In genomic region chr20:1509237-1509636, GRCh38 we compare ENCODE assay signal across 8 cellular contexts. TPM values are rescaled to one million over a fixed set of nuclear protein-coding genes. Genes with fewer than 3 reads are reported as not detected.
DNase-seq lines count a peak whose midpoint lies in the region; ATAC-seq and TF ChIP-seq lines count a peak whose summit lies in the region.

No MANE protein-coding gene starts in this region.

- H3K4me3 ChIP-seq in GM12875 (ENCODE audit: low read depth, low read length) (no peak overlapping the region), Panc1 (ENCODE audit: low read depth in 2 of 2, low read length in 2 of 2) (no peak overlapping the region)

- BruUV-seq in Panc1 (replicated peaks; lab: Mats Ljungman, UMichigan), result no TSS peak

- H3K36me3 ChIP-seq in Panc1 (ENCODE audit: control insufficient read depth, insufficient read depth, low read length), result no peaks in the 10 kb centered on the region

- intact Hi-C loops in Panc1 (cut with micrococcal nuclease; ENCODE audit: unreplicated experiment), result no loop called here

- no peaks in the 10 kb centered on the region for H3K4me1 ChIP-seq in Panc1 (ENCODE audit: control insufficient read depth, insufficient read depth, low read length)

- H3K9me3 ChIP-seq in Panc1 (ENCODE audit: control insufficient read depth, insufficient read depth, low read depth, low read length), result no peaks in the 10 kb centered on the region

- no peaks in the 10 kb centered on the region for H3K36me3 Mint-ChIP-seq in progenitor cell of endocrine pancreas (ENCODE audit: insufficient read depth)

- peak; percentile 38; the same call in 1 of the 2 replicates for TF ChIP-seq CTCF in GM12875 (IDR thresholded peaks at IDR 0.05; ENCODE audit: borderline replicate concordance, insufficient read depth, low read depth, low read length)
- peak; percentile 73 for TF ChIP-seq CTCF in Panc1 (IDR thresholded peaks at IDR 0.05)
- peak; percentile 27 for TF ChIP-seq CTCF in progenitor cell of endocrine pancreas (IDR thresholded peaks at IDR 0.05; ENCODE audit: unreplicated experiment)

- H3K27me3 ChIP-seq in Panc1 (ENCODE audit: control insufficient read depth, insufficient read depth, low read length), result peaks cover 40% of the 10 kb centered on the region

- no peak overlapping the region for H3K4me3 Mint-ChIP-seq in progenitor cell of endocrine pancreas (ENCODE audit: low read depth)

- H3K27ac Mint-ChIP-seq in progenitor cell of endocrine pancreas, result no peak overlapping the region

- CTCF ChIA-PET in Panc1 (lab: Charles Lee), result interaction anchor here (0.6 to 1.7 kb wide), 3 partner anchors 31 to 761 kb away, joined by 3 to 16 read pairs (median 6); no protein-coding TSS in a partner anchor

- peaks cover 50% of the 10 kb centered on the region for H3K27me3 Mint-ChIP-seq in progenitor cell of endocrine pancreas

- POLR2A ChIA-PET in Panc1 (lab: Charles Lee), result no interaction called here

- H3K4me1 Mint-ChIP-seq in progenitor cell of endocrine pancreas (ENCODE audit: low read depth), result no peaks in the 10 kb centered on the region

- H3K27ac ChIP-seq in Panc1 (ENCODE audit: low read length), result no peak overlapping the region

- ATAC-seq in Panc1 (peak; percentile 86), HG03469 (IDR thresholded peaks at IDR 0.05; ENCODE audit: unreplicated experiment) (no peak)

- in situ Hi-C loops in ACHN (cut with HindIII; ENCODE audit: low pct_ligation_motif_present, low pct_unique_long_range_greater_than_20kb, low sequenced_read_pairs) (no loop called here), Panc1 (cut with HindIII; ENCODE audit: low pct_unique_long_range_greater_than_20kb, low sequenced_read_pairs) (no loop called here)

- DNase-seq in ACHN, result peak; percentile 57
- DNase-seq in Panc1 (ENCODE audit: low read depth, low spot score), result peak; percentile 12
- peak; percentile 72 for DNase-seq in dermis blood vessel endothelial cell
- DNase-seq in progenitor cell of endocrine pancreas (ENCODE audit: low spot score, unreplicated experiment), result no peak
- DNase-seq in NK-92 (lab: John Stamatoyannopoulos, UW; ENCODE audit: unreplicated experiment), result no peak
- DNase-seq in ureter (ENCODE audit: low spot score), result no peak

- H3K9me3 Mint-ChIP-seq in progenitor cell of endocrine pancreas (ENCODE audit: low read depth), result no peaks in the 10 kb centered on the region

RNA-seq across cellular contexts. Expression of gene SIRPB2, which starts 18.0 kb away (rescaled TPM):
- total RNA-seq in Panc1 (2021; ENCODE audit: unreplicated experiment), result not detected
- not detected for polyA plus RNA-seq in Panc1 (2012; ENCODE audit: insufficient read length)
- 0.51 and 1.3 TPM in 2 replicates for total RNA-seq in dermis blood vessel endothelial cell
- total RNA-seq in progenitor cell of endocrine pancreas, result not detected in 2 replicates
- total RNA-seq in ureter, result 3.6 TPM

RNA-seq across cellular contexts. Expression of gene NSFL1C, which starts 42.6 kb away (rescaled TPM):
- total RNA-seq in Panc1 (2021; ENCODE audit: unreplicated experiment), result 151 TPM
- polyA plus RNA-seq in Panc1 (2012; ENCODE audit: insufficient read length), result 146 TPM
- total RNA-seq in dermis blood vessel endothelial cell, result 28.8 and 39.6 TPM in 2 replicates
- total RNA-seq in progenitor cell of endocrine pancreas, result 88.6 and 88.7 TPM in 2 replicates
- 83.9 TPM for total RNA-seq in ureter

RNA-seq across cellular contexts. Expression of gene SIRPD, which starts 48.3 kb away (rescaled TPM):
- total RNA-seq in Panc1 (2021; ENCODE audit: unreplicated experiment), result not detected
- not detected for polyA plus RNA-seq in Panc1 (2012; ENCODE audit: insufficient read length)
- total RNA-seq in dermis blood vessel endothelial cell, result not detected in 2 replicates
- total RNA-seq in progenitor cell of endocrine pancreas, result not detected in 2 replicates
- not detected for total RNA-seq in ureter

Comparison
In these comparisons a context has a peak if more than half of its experiments do, and no peak if none do; other contexts are left out.
1. DNase-seq: peak in ACHN (single experiment), Panc1 (single experiment) and dermis blood vessel endothelial cell (single experiment); none in progenitor cell of endocrine pancreas (single experiment), NK-92 (single experiment) and ureter (single experiment).
2. Peak in every context shown above with its lines, with median percentiles within 50 percentile points of each other: CTCF ChIP-seq.